In genomic region chrX:110428144-110428543, GRCh38 we compare ENCODE assay signal across 22 cellular contexts.
"Had no signal": no experiment of that assay in that cellular context is flagged by ENCODE, and none has a peak within 500 bp of the region (broad histone marks: within the 10 kb centered on the region; RNA-seq: fewer than 3 reads in every experiment).

No MANE protein-coding gene starts in this region.

- H3K4me3 Mint-ChIP-seq: naive B cell; nephron; stimulated activated effector memory CD8-positive, alpha-beta T cell treated with anti-CD3 and anti-CD28 coated beads, Interleukin-12 subunit alpha, Interleukin-12 subunit beta, amount 100 ng/mL, for 72 hours; type B pancreatic cell had no signal

- H3K4me1 Mint-ChIP-seq: naive B cell; stimulated activated effector memory CD8-positive, alpha-beta T cell treated with anti-CD3 and anti-CD28 coated beads, Interleukin-12 subunit alpha, Interleukin-12 subunit beta, amount 100 ng/mL, for 72 hours had no signal

- H3K9me3 Mint-ChIP-seq: naive B cell; nephron; stimulated activated effector memory CD8-positive, alpha-beta T cell treated with anti-CD3 and anti-CD28 coated beads, Interleukin-12 subunit alpha, Interleukin-12 subunit beta, amount 100 ng/mL, for 72 hours; type B pancreatic cell had no signal

- H3K27ac Mint-ChIP-seq: naive B cell; nephron; stimulated activated effector memory CD8-positive, alpha-beta T cell treated with anti-CD3 and anti-CD28 coated beads, Interleukin-12 subunit alpha, Interleukin-12 subunit beta, amount 100 ng/mL, for 72 hours; type B pancreatic cell had no signal

- H3K4me1 ChIP-seq: esophagus squamous epithelium, gastroesophageal sphincter, parathyroid adenoma, psoas muscle, right lobe of liver, suprapubic skin had no signal

- H3K36me3 ChIP-seq: esophagus squamous epithelium, gastroesophageal sphincter, right lobe of liver, suprapubic skin, thyroid gland had no signal

- H3K4me3 ChIP-seq: esophagus squamous epithelium, gastroesophageal sphincter, hepatocyte, psoas muscle, right lobe of liver, suprapubic skin, thyroid gland had no signal

- H3K9me3 ChIP-seq: esophagus squamous epithelium, gastroesophageal sphincter, psoas muscle, right lobe of liver, suprapubic skin, thyroid gland had no signal

- H3K36me3 Mint-ChIP-seq: naive B cell; stimulated activated effector memory CD8-positive, alpha-beta T cell treated with anti-CD3 and anti-CD28 coated beads, Interleukin-12 subunit alpha, Interleukin-12 subunit beta, amount 100 ng/mL, for 72 hours; type B pancreatic cell had no signal

- H3K27ac ChIP-seq: esophagus squamous epithelium, gastroesophageal sphincter, hepatocyte, parathyroid adenoma, psoas muscle, right lobe of liver, suprapubic skin, thyroid gland had no signal

- DNase-seq: dermis blood vessel endothelial cell; esophagus squamous epithelium; foreskin fibroblast; head of caudate nucleus; kidney; left cardiac atrium; mesendoderm; naive B cell; psoas muscle; retina; right lobe of liver; stimulated activated CD4-positive, alpha-beta T cell treated with anti-CD3 and anti-CD28 coated beads, Interleukin-4, amount 100 ng/mL, for 1 hour; stimulated activated CD8-positive, alpha-beta memory T cell treated with anti-CD3 and anti-CD28 coated beads, Interleukin-4, amount 100 ng/mL, for 48 hours; stimulated activated naive CD8-positive, alpha-beta T cell treated with anti-CD3 and anti-CD28 coated beads, Interleukin-15, Interleukin-2, amounts not matched to agents 100 U/mL and 50 U/mL, for 24 hours; thyroid gland had no signal
